16 cellular contexts compared by ENCODE assay signal in the genomic region with DNA sequence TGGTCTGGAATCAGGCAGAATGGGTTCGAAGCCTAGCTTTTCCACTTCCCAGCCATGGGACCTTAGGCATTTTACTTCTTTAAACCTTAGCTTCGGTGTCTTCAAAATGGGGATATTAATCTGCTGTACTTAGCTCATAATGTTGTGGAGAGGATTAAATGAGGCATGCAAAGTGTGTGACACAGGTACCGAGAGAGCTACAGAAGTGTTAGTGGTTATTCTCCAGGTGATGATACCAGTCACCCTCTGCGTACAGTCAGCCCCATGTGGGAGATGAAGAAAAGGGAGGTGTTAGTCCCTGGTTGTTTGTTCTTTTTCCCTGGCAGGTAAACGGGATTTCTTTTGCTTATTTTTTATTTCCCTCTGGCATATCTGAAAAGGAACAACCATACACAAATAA.
"Had no signal": no experiment of that assay in that cellular context is flagged by ENCODE, and none has a peak within 500 bp of the region (broad histone marks: within the 10 kb centered on the region; RNA-seq: fewer than 3 reads in every experiment).

No MANE protein-coding gene starts in this region.

- H3K4me3 ChIP-seq: adrenal gland, colonic mucosa, lower lobe of right lung, right atrium auricular region, skin epidermis, stomach, uterus had no signal

- H3K9me3 ChIP-seq: adrenal gland, colonic mucosa, lower lobe of right lung, right atrium auricular region, stomach, uterus had no signal

- H3K27ac ChIP-seq: colonic mucosa, lower lobe of right lung, right atrium auricular region, uterus, VCaP had no signal

- H3K27me3 ChIP-seq: adrenal gland, colonic mucosa, right atrium auricular region, stomach, uterus had no signal

- H3K4me1 ChIP-seq: colonic mucosa, uterus had no signal

- H3K9me3 Mint-ChIP-seq: naive thymus-derived CD4-positive, alpha-beta T cell had no signal

- H3K36me3 ChIP-seq: adrenal gland, colonic mucosa, lower lobe of right lung, right atrium auricular region, stomach, uterus had no signal

- H3K27ac Mint-ChIP-seq: naive thymus-derived CD4-positive, alpha-beta T cell had no signal

- H3K36me3 Mint-ChIP-seq: naive thymus-derived CD4-positive, alpha-beta T cell had no signal

- ATAC-seq: left cardiac atrium; lower lobe of right lung; naive thymus-derived CD4-positive, alpha-beta T cell had no signal

- DNase-seq: activated CD4-positive, alpha-beta T cell treated with anti-CD3 and anti-CD28 coated beads for 48 hours; activated naive CD4-positive, alpha-beta T cell treated with anti-CD3 and anti-CD28 coated beads, Interleukin-2, amount 50 U/mL, for 16 hours; adrenal gland; caudate nucleus; colonic mucosa; hypothalamus; left cardiac atrium; lower lobe of right lung; midbrain; naive thymus-derived CD4-positive, alpha-beta T cell; stimulated activated CD4-positive, alpha-beta T cell treated with anti-CD3 and anti-CD28 coated beads, Interleukin-4, amount 100 ng/mL, for 4 hours; stomach; uterus had no signal

- H3K4me3 Mint-ChIP-seq: naive thymus-derived CD4-positive, alpha-beta T cell had no signal
